In genomic region chr19:40702337-40703012, GRCh38 we compare ENCODE assay signal across 9 cellular contexts. TPM values are rescaled to one million over a fixed set of nuclear protein-coding genes. Genes with fewer than 3 reads are reported as not detected.
DNase-seq lines count a peak whose midpoint lies in the region; ATAC-seq and TF ChIP-seq lines count a peak whose summit lies in the region.
"Had no signal": no experiment of that assay in that cellular context is flagged by ENCODE, and none has a peak within 500 bp of the region (broad histone marks: within the 10 kb centered on the region; RNA-seq: fewer than 3 reads in every experiment).

No MANE protein-coding gene starts in this region.

- H3K4me3 ChIP-seq in GM23338: no peak overlapping the region
- no peak overlapping the region for H3K4me3 ChIP-seq in fibroblast of the aortic adventitia (ENCODE audit: low read depth, low read length)
- H3K4me3 ChIP-seq in spleen: no peak overlapping the region

- H3K36me3 ChIP-seq in GM23338 (ENCODE audit: insufficient read depth) (0 out of 2 replicates have a peak, but pooled peaks cover 3% of the 10 kb centered on the region), spleen (peaks cover 0 to 94% (median 61%) of the 10 kb centered on the region in 6 donors)

- ATAC-seq in GM23338: peak; percentile 99
- ATAC-seq in effector memory CD8-positive, alpha-beta T cell (replicated peaks): no peak
- ATAC-seq in HG03378 (IDR thresholded peaks at IDR 0.05; ENCODE audit: unreplicated experiment): no peak

- H3K4me1 Mint-ChIP-seq in GM23338 (peaks cover 10% of the 10 kb centered on the region), progenitor cell of endocrine pancreas (ENCODE audit: low read depth) (peaks cover 3% of the 10 kb centered on the region)
- H3K4me1 Mint-ChIP-seq in effector memory CD8-positive, alpha-beta T cell (ENCODE audit: low read depth in 2 of 2): peaks cover 0 to 3% of the 10 kb centered on the region in 2 donors
- H3K4me1 Mint-ChIP-seq: central memory CD8-positive, alpha-beta T cell had no signal

- H4K20me1 ChIP-seq in GM23338 (replicated peaks; ENCODE audit: insufficient read depth): no peaks in the 10 kb centered on the region; the same call in 1 of the 2 replicates

- peaks cover 46% of the 10 kb centered on the region for H3K36me3 Mint-ChIP-seq in GM23338 (ENCODE audit: low read depth)
- H3K36me3 Mint-ChIP-seq in progenitor cell of endocrine pancreas (ENCODE audit: insufficient read depth): peaks cover 20% of the 10 kb centered on the region
- H3K36me3 Mint-ChIP-seq in effector memory CD8-positive, alpha-beta T cell (ENCODE audit: insufficient read depth): peaks cover 26% of the 10 kb centered on the region

- H3K9me2 ChIP-seq in GM23338 (ENCODE audit: insufficient read depth): no peaks in the 10 kb centered on the region

- no peak overlapping the region for H3K4me2 ChIP-seq in GM23338

- H2AFZ ChIP-seq in GM23338: no peak overlapping the region

- H3K4me1 ChIP-seq in GM23338 (ENCODE audit: insufficient read depth) (0 out of 2 replicates have a peak, but pooled peaks cover 3% of the 10 kb centered on the region), spleen (no peaks in the 10 kb centered on the region)

- TF ChIP-seq CTCF in GM23338 (conservative IDR thresholded peaks at IDR 0.05; ENCODE audit: low read depth in 2 of 2) (peak; percentile 52 to 81), fibroblast of the aortic adventitia (IDR thresholded peaks at IDR 0.05; ENCODE audit: insufficient read depth, low read length) (peak; percentile 62), progenitor cell of endocrine pancreas (IDR thresholded peaks at IDR 0.05; ENCODE audit: unreplicated experiment) (peak; percentile 55), spleen (IDR thresholded peaks at IDR 0.05 in 8 of 11, conservative IDR thresholded peaks at IDR 0.05 in 3 of 11) (peak in 1 of 11 experiments; percentile 8)

- H3K27me3 Mint-ChIP-seq in GM23338 (ENCODE audit: insufficient read depth, low read depth, poor library complexity): peaks cover 15% of the 10 kb centered on the region
- no peaks in the 10 kb centered on the region for H3K27me3 Mint-ChIP-seq in progenitor cell of endocrine pancreas
- H3K27me3 Mint-ChIP-seq in effector memory CD8-positive, alpha-beta T cell: no peaks in the 10 kb centered on the region
- H3K27me3 Mint-ChIP-seq: central memory CD8-positive, alpha-beta T cell had no signal

- no peak overlapping the region; the same call in 2 of the 3 replicates for H3K4me3 Mint-ChIP-seq in GM23338
- H3K4me3 Mint-ChIP-seq in progenitor cell of endocrine pancreas (ENCODE audit: low read depth): no peak overlapping the region
- no peak overlapping the region for H3K4me3 Mint-ChIP-seq in effector memory CD8-positive, alpha-beta T cell
- H3K4me3 Mint-ChIP-seq: central memory CD8-positive, alpha-beta T cell had no signal

- TF ChIP-seq POLR2A in spleen (IDR thresholded peaks at IDR 0.05): no peak

- no peaks in the 10 kb centered on the region for H3K27me3 ChIP-seq in GM23338 (ENCODE audit: insufficient read depth)
- H3K27me3 ChIP-seq in spleen (replicated peaks in 1 of 7): no peaks in the 10 kb centered on the region

- no peak overlapping the region; the same call in 1 of the 2 replicates for H3K27ac Mint-ChIP-seq in GM23338
- H3K27ac Mint-ChIP-seq in progenitor cell of endocrine pancreas: peak overlapping the region; percentile 71
- H3K27ac Mint-ChIP-seq in effector memory CD8-positive, alpha-beta T cell: peak overlapping the region in 1 of 2 donors; percentile 29

- H3F3A ChIP-seq in GM23338 (replicated peaks; ENCODE audit: low read depth): 0 out of 2 replicates have a peak, but pooled peaks cover 6% of the 10 kb centered on the region

- DNase-seq in GM23338 (ENCODE audit: low spot score) (peak; percentile 82), SK-N-DZ (ENCODE audit: low spot score) (peak; percentile 80), fibroblast of the aortic adventitia (ENCODE audit: low read depth) (peak; percentile 36), progenitor cell of endocrine pancreas (ENCODE audit: low spot score, unreplicated experiment) (peak; percentile 35), amniotic stem cell (lab: John Stamatoyannopoulos, UW) (no peak), spleen (no peak)
- no peak for DNase-seq in effector memory CD8-positive, alpha-beta T cell

- H3K9me3 Mint-ChIP-seq in GM23338 (no peaks in the 10 kb centered on the region), progenitor cell of endocrine pancreas (ENCODE audit: low read depth) (no peaks in the 10 kb centered on the region)
- H3K9me3 Mint-ChIP-seq in effector memory CD8-positive, alpha-beta T cell: no peaks in the 10 kb centered on the region
- H3K9me3 Mint-ChIP-seq: central memory CD8-positive, alpha-beta T cell had no signal

- 80 to 91% (median 84%) methylated on average over 18 of the region's 18 CpGs for WGBS in spleen, 5 donors

- H3K27ac ChIP-seq in GM23338 (ENCODE audit: low read depth) (peak overlapping the region; percentile 39; the same call in 1 of the 2 replicates), spleen (no peak overlapping the region)

- H3K79me2 ChIP-seq in GM23338 (replicated peaks; ENCODE audit: insufficient read depth): no peaks in the 10 kb centered on the region; the same call in 1 of the 2 replicates

- intact Hi-C loops in spleen (cut with DNase I; ENCODE audit: low total_unique reads): no loop called here

- H3K9me3 ChIP-seq in spleen: no peaks in the 10 kb centered on the region

TF ChIP-seq in GM23338, 12 proteins besides CTCF, POLR2A, EP300 and RAD21:
- no peak for TF ChIP-seq ZNF114 (CRISPR knock-in tag; IDR thresholded peaks at IDR 0.05)
TF ChIP-seq in GM23338: peak in this region for 0.

RNA-seq across cellular contexts. Expression of gene NUMBL, which starts 12.0 kb away (rescaled TPM):
- 21.6 and 28.5 TPM in 2 replicates for total RNA-seq in GM23338 (2014; rRNA removed; shearing (Covaris generic))
- polyA plus RNA-seq in GM23338 (2016; fragmentation: Nextera tagmentation; extraction: Ambion mirVana) (8.5 and 9.6 TPM in 2 replicates), spleen (10 to 100 TPM in 1 of 3 donors, 1 to 10 TPM in 2; 3.2 to 10.6 (median 3.5) TPM)
- polyA plus RNA-seq in SK-N-DZ (2014; cell fraction: cytosol; rRNA removed): 13.1 and 34.2 TPM in 2 replicates
- 12.6 and 32.3 TPM in 2 replicates for polyA plus RNA-seq in SK-N-DZ (2014; cell fraction: nucleus; rRNA removed)
- total RNA-seq in fibroblast of the aortic adventitia (ENCODE audit: low replicate concordance) (51.4 and 251 TPM in 2 replicates), progenitor cell of endocrine pancreas (14.6 and 20.9 TPM in 2 replicates), spleen (10 to 100 TPM; 12.1 to 27.4 (median 14.8) TPM)

RNA-seq across cellular contexts. Expression of gene COQ8B, which starts 14.2 kb away (rescaled TPM):
- 42.6 and 59.6 TPM in 2 replicates for total RNA-seq in GM23338 (2014; rRNA removed; shearing (Covaris generic))
- 13.4 and 13.9 TPM in 2 replicates for polyA plus RNA-seq in GM23338 (2016; fragmentation: Nextera tagmentation; extraction: Ambion mirVana)
- 44.2 and 50.1 TPM in 2 replicates for polyA plus RNA-seq in SK-N-DZ (2014; cell fraction: cytosol; rRNA removed)
- 60.6 and 62.4 TPM in 2 replicates for polyA plus RNA-seq in SK-N-DZ (2014; cell fraction: nucleus; rRNA removed)
- 19.5 and 29.5 TPM in 2 replicates for total RNA-seq in fibroblast of the aortic adventitia (ENCODE audit: low replicate concordance)
- 55.8 and 58.6 TPM in 2 replicates for total RNA-seq in progenitor cell of endocrine pancreas
- 10 to 100 TPM; 23.0 to 40.2 (median 32.6) TPM for total RNA-seq in spleen
- 10 to 100 TPM; 18.4 to 33.8 (median 21.1) TPM for polyA plus RNA-seq in spleen

RNA-seq across cellular contexts. Expression of gene ITPKC, which starts 14.4 kb away (rescaled TPM):
- total RNA-seq in GM23338 (2014; rRNA removed; shearing (Covaris generic)): 9.8 and 12.6 TPM in 2 replicates
- polyA plus RNA-seq in GM23338 (2016; fragmentation: Nextera tagmentation; extraction: Ambion mirVana): 5.3 and 5.4 TPM in 2 replicates
- 5.7 and 5.9 TPM in 2 replicates for polyA plus RNA-seq in SK-N-DZ (2014; cell fraction: cytosol; rRNA removed)
- 5.1 and 5.7 TPM in 2 replicates for polyA plus RNA-seq in SK-N-DZ (2014; cell fraction: nucleus; rRNA removed)
- total RNA-seq in fibroblast of the aortic adventitia (ENCODE audit: low replicate concordance): 12.7 and 15.2 TPM in 2 replicates
- 20.1 and 20.7 TPM in 2 replicates for total RNA-seq in progenitor cell of endocrine pancreas
- total RNA-seq in spleen: 10 to 100 TPM; 11.1 to 39.2 (median 18.0) TPM
- 10 to 100 TPM in 1 of 3 donors, 1 to 10 TPM in 2; 6.8 to 14.3 (median 8.6) TPM for polyA plus RNA-seq in spleen

RNA-seq across cellular contexts. Expression of gene ACTMAP, which starts 47.8 kb away (rescaled TPM):
- 10.3 and 14.9 TPM in 2 replicates for total RNA-seq in GM23338 (2014; rRNA removed; shearing (Covaris generic))
- polyA plus RNA-seq in GM23338 (2016; fragmentation: Nextera tagmentation; extraction: Ambion mirVana): 16.7 and 17.9 TPM in 2 replicates
- polyA plus RNA-seq in SK-N-DZ (2014; cell fraction: cytosol; rRNA removed): 1.7 and 1.8 TPM in 2 replicates
- polyA plus RNA-seq in SK-N-DZ (2014; cell fraction: nucleus; rRNA removed): 2.6 and 9.5 TPM in 2 replicates
- 0.74 and 0.99 TPM in 2 replicates for total RNA-seq in fibroblast of the aortic adventitia (ENCODE audit: low replicate concordance)
- 21.1 and 22.5 TPM in 2 replicates for total RNA-seq in progenitor cell of endocrine pancreas
- total RNA-seq in spleen: 10 to 100 TPM in 3 of 7 donors, 1 to 10 TPM in 4; 6.0 to 16.2 (median 9.8) TPM
- 1 to 10 TPM; 5.2 to 6.8 (median 5.9) TPM for polyA plus RNA-seq in spleen

RNA-seq across cellular contexts. Expression of gene SNRPA, which starts 48.5 kb away (rescaled TPM):
- 239 and 295 TPM in 2 replicates for total RNA-seq in GM23338 (2014; rRNA removed; shearing (Covaris generic))
- polyA plus RNA-seq in GM23338 (2016; fragmentation: Nextera tagmentation; extraction: Ambion mirVana) (321 and 326 TPM in 2 replicates), spleen (10 to 100 TPM; 62.7 to 69.2 (median 67.4) TPM)
- 163 TPM in 2 replicates for polyA plus RNA-seq in SK-N-DZ (2014; cell fraction: cytosol; rRNA removed)
- polyA plus RNA-seq in SK-N-DZ (2014; cell fraction: nucleus; rRNA removed): 165 and 289 TPM in 2 replicates
- total RNA-seq in fibroblast of the aortic adventitia (ENCODE audit: low replicate concordance) (19.1 and 29.8 TPM in 2 replicates), progenitor cell of endocrine pancreas (111 and 126 TPM in 2 replicates), spleen (10 to 100 TPM; 52.9 to 76.9 (median 64.0) TPM)

Comparison
In these comparisons a context has a peak if more than half of its experiments do, and no peak if none do; other contexts are left out.
1. DNase-seq: peak in GM23338 (single experiment), SK-N-DZ (single experiment), fibroblast of the aortic adventitia (single experiment) and progenitor cell of endocrine pancreas (single experiment); none in effector memory CD8-positive, alpha-beta T cell (0 of 3), amniotic stem cell (single experiment) and spleen (single experiment).